21 cellular contexts compared by ENCODE assay signal in genomic region chr9:134877541-134877940, GRCh38. TPM values are rescaled to one million over a fixed set of nuclear protein-coding genes. Genes with fewer than 3 reads are reported as not detected.
DNase-seq lines count a peak whose midpoint lies in the region; ATAC-seq and TF ChIP-seq lines count a peak whose summit lies in the region.
"Had no signal": no experiment of that assay in that cellular context is flagged by ENCODE, and none has a peak within 500 bp of the region (broad histone marks: within the 10 kb centered on the region; RNA-seq: fewer than 3 reads in every experiment).

No MANE protein-coding gene starts in this region.

- H4K20me1 ChIP-seq in GM23338 (replicated peaks; ENCODE audit: insufficient read depth): no peaks in the 10 kb centered on the region

- H3K9me2 ChIP-seq in GM23338 (ENCODE audit: insufficient read depth): no peaks in the 10 kb centered on the region

- H3K36me3 Mint-ChIP-seq in osteocyte (ENCODE audit: unreplicated experiment) (no peaks in the 10 kb centered on the region), GM23338 (ENCODE audit: low read depth) (no peaks in the 10 kb centered on the region)
- H3K36me3 Mint-ChIP-seq: CD4-positive, CD25-positive, alpha-beta regulatory T cell; CD8-positive, alpha-beta memory T cell had no signal

- TF ChIP-seq CTCF in heart right ventricle (IDR thresholded peaks at IDR 0.05) (no peak), osteocyte (IDR thresholded peaks at IDR 0.05) (no peak), GM23338 (conservative IDR thresholded peaks at IDR 0.05; ENCODE audit: low read depth in 2 of 2) (no peak)

- DNase-seq in cardiac septum (ENCODE audit: low spot score): peak; percentile 10
- DNase-seq in heart right ventricle: no peak
- DNase-seq in islet precursor cell: peak; percentile 27
- peak; percentile 62 for DNase-seq in osteocyte (ENCODE audit: extremely low spot score, unreplicated experiment)
- no peak for DNase-seq in GM23338 (ENCODE audit: low spot score)
- DNase-seq: ACHN; BE2C; C1 segment of cervical spinal cord; CD4-positive, CD25-positive, alpha-beta regulatory T cell; CD8-positive, alpha-beta memory T cell; COR-L47; DMS 273 treated with DMSO at 0.1 percent for 48 hours; DMS53; DND-41; EL; HCEC 1CT had no signal

- 89 to 92% methylated on average over 4 of the region's 4 CpGs for WGBS in heart right ventricle, 2 donors

- H3K27ac ChIP-seq in heart right ventricle: no peak overlapping the region
- H3K27ac ChIP-seq in GM23338 (ENCODE audit: low read depth): no peak overlapping the region

- no peaks in the 10 kb centered on the region for H3K27me3 ChIP-seq in heart right ventricle
- H3K27me3 ChIP-seq in GM23338 (ENCODE audit: insufficient read depth): no peaks in the 10 kb centered on the region
- H3K27me3 ChIP-seq: BE2C had no signal

- H2AFZ ChIP-seq in GM23338: no peak overlapping the region

- H3K4me1 ChIP-seq in heart right ventricle: peaks cover 0 to 13% (median 0%) of the 10 kb centered on the region in 9 donors
- H3K4me1 ChIP-seq in GM23338 (ENCODE audit: insufficient read depth): no peaks in the 10 kb centered on the region
- H3K4me1 ChIP-seq: BE2C had no signal

- no peak overlapping the region for H3K4me3 ChIP-seq in heart right ventricle
- H3K4me3 ChIP-seq in GM23338: no peak overlapping the region
- H3K4me3 ChIP-seq: GM12878 had no signal

- H3K27ac Mint-ChIP-seq in osteocyte (ENCODE audit: unreplicated experiment): no peak overlapping the region
- no peak overlapping the region for H3K27ac Mint-ChIP-seq in GM23338
- H3K27ac Mint-ChIP-seq: CD4-positive, CD25-positive, alpha-beta regulatory T cell; CD8-positive, alpha-beta memory T cell had no signal

- no peaks in the 10 kb centered on the region for H3F3A ChIP-seq in GM23338 (replicated peaks; ENCODE audit: low read depth)

- H3K36me3 ChIP-seq in heart right ventricle (no peaks in the 10 kb centered on the region), GM23338 (ENCODE audit: insufficient read depth) (no peaks in the 10 kb centered on the region)
- H3K36me3 ChIP-seq: BE2C had no signal

- intact Hi-C loops in cardiac septum (cut with DNase I): no loop called here
- intact Hi-C loops in heart right ventricle (cut with DNase I): no loop called here

- peaks cover 5% of the 10 kb centered on the region for H3K9me3 Mint-ChIP-seq in osteocyte (ENCODE audit: unreplicated experiment)
- H3K9me3 Mint-ChIP-seq in GM23338: no peaks in the 10 kb centered on the region; the same call in 2 of the 3 replicates
- H3K9me3 Mint-ChIP-seq: CD8-positive, alpha-beta memory T cell had no signal

- no peaks in the 10 kb centered on the region for H3K79me2 ChIP-seq in GM23338 (replicated peaks; ENCODE audit: insufficient read depth)

- H3K4me1 Mint-ChIP-seq in osteocyte (ENCODE audit: unreplicated experiment) (no peaks in the 10 kb centered on the region), GM23338 (no peaks in the 10 kb centered on the region)
- H3K4me1 Mint-ChIP-seq: CD4-positive, CD25-positive, alpha-beta regulatory T cell; CD8-positive, alpha-beta memory T cell had no signal

- H3K27me3 Mint-ChIP-seq in osteocyte (ENCODE audit: unreplicated experiment): peaks cover 51% of the 10 kb centered on the region
- peaks cover 4% of the 10 kb centered on the region for H3K27me3 Mint-ChIP-seq in GM23338 (ENCODE audit: insufficient read depth, low read depth, poor library complexity)

- no peak overlapping the region for H3K4me2 ChIP-seq in GM23338

- H3K4me3 Mint-ChIP-seq in osteocyte (ENCODE audit: unreplicated experiment): no peak overlapping the region
- no peak overlapping the region for H3K4me3 Mint-ChIP-seq in GM23338
- H3K4me3 Mint-ChIP-seq: CD4-positive, CD25-positive, alpha-beta regulatory T cell; CD8-positive, alpha-beta memory T cell had no signal

- H3K9me3 ChIP-seq in heart right ventricle: peaks cover 0 to 14% (median 0%) of the 10 kb centered on the region in 11 donors
- H3K9me3 ChIP-seq: BE2C had no signal

- ATAC-seq in heart right ventricle (no peak), GM21526 (IDR thresholded peaks at IDR 0.05; ENCODE audit: low FRiP score, unreplicated experiment) (no peak), GM23338 (no peak)
- ATAC-seq: GM12878 had no signal

TF ChIP-seq in GM23338, 12 proteins besides CTCF, POLR2A, EP300 and RAD21 (continues in another document):
- no peak for TF ChIP-seq EZH2phosphoT487 (IDR thresholded peaks at IDR 0.05; ENCODE audit: unreplicated experiment)
- TF ChIP-seq, protein P1, sequence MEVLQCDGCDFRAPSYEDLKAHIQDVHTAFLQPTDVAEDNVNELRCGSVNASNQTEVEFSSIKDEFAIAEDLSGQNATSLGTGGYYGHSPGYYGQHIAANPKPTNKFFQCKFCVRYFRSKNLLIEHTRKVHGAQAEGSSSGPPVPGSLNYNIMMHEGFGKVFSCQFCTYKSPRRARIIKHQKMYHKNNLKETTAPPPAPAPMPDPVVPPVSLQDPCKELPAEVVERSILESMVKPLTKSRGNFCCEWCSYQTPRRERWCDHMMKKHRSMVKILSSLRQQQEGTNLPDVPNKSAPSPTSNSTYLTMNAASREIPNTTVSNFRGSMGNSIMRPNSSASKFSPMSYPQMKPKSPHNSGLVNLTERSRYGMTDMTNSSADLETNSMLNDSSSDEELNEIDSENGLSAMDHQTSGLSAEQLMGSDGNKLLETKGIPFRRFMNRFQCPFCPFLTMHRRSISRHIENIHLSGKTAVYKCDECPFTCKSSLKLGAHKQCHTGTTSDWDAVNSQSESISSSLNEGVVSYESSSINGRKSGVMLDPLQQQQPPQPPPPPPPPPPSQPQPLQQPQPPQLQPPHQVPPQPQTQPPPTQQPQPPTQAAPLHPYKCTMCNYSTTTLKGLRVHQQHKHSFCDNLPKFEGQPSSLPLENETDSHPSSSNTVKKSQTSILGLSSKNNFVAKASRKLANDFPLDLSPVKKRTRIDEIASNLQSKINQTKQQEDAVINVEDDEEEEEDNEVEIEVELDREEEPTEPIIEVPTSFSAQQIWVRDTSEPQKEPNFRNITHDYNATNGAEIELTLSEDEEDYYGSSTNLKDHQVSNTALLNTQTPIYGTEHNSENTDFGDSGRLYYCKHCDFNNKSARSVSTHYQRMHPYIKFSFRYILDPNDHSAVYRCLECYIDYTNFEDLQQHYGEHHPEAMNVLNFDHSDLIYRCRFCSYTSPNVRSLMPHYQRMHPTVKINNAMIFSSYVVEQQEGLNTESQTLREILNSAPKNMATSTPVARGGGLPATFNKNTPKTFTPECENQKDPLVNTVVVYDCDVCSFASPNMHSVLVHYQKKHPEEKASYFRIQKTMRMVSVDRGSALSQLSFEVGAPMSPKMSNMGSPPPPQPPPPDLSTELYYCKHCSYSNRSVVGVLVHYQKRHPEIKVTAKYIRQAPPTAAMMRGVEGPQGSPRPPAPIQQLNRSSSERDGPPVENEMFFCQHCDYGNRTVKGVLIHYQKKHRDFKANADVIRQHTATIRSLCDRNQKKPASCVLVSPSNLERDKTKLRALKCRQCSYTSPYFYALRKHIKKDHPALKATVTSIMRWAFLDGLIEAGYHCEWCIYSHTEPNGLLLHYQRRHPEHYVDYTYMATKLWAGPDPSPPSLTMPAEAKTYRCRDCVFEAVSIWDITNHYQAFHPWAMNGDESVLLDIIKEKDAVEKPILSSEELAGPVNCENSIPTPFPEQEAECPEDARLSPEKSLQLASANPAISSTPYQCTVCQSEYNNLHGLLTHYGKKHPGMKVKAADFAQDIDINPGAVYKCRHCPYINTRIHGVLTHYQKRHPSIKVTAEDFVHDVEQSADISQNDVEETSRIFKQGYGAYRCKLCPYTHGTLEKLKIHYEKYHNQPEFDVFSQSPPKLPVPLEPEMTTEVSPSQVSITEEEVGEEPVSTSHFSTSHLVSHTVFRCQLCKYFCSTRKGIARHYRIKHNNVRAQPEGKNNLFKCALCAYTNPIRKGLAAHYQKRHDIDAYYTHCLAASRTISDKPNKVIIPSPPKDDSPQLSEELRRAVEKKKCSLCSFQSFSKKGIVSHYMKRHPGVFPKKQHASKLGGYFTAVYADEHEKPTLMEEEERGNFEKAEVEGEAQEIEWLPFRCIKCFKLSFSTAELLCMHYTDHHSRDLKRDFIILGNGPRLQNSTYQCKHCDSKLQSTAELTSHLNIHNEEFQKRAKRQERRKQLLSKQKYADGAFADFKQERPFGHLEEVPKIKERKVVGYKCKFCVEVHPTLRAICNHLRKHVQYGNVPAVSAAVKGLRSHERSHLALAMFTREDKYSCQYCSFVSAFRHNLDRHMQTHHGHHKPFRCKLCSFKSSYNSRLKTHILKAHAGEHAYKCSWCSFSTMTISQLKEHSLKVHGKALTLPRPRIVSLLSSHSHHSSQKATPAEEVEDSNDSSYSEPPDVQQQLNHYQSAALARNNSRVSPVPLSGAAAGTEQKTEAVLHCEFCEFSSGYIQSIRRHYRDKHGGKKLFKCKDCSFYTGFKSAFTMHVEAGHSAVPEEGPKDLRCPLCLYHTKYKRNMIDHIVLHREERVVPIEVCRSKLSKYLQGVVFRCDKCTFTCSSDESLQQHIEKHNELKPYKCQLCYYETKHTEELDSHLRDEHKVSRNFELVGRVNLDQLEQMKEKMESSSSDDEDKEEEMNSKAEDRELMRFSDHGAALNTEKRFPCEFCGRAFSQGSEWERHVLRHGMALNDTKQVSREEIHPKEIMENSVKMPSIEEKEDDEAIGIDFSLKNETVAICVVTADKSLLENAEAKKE (CRISPR knock-in tag; IDR thresholded peaks at IDR 0.05): no peak
- TF ChIP-seq CREB1 (CRISPR knock-in tag; IDR thresholded peaks at IDR 0.05; ENCODE audit: low read depth): no peak
- no peak for TF ChIP-seq JUNB (IDR thresholded peaks at IDR 0.05; ENCODE audit: unreplicated experiment)
- no peak for TF ChIP-seq EZH2 (IDR thresholded peaks at IDR 0.05; ENCODE audit: low read depth, unreplicated experiment)
- no peak for TF ChIP-seq POLR2AphosphoS5 (IDR thresholded peaks at IDR 0.05; ENCODE audit: low read depth)

RNA-seq across cellular contexts. Expression of gene FCN2, which starts 3.1 kb away (rescaled TPM):
- total RNA-seq in cardiac septum (not detected), heart right ventricle (under 1 TPM in 3 of 10 donors, not detected in 7; 0.25 to 0.46 (median 0.26) TPM), osteocyte (not detected in 2 replicates)
- polyA plus RNA-seq in heart right ventricle (under 1 TPM; 0.19 to 0.44 TPM), GM23338 (2016; fragmentation: Nextera tagmentation; extraction: Ambion mirVana) (not detected in 2 replicates)
- total RNA-seq in GM23338 (2014; rRNA removed; shearing (Covaris generic)): not detected in 2 replicates
- total RNA-seq: CD4-positive, CD25-positive, alpha-beta regulatory T cell; CD8-positive, alpha-beta memory T cell; G401; GM12878; H4; HT-29 had no signal
- polyA plus RNA-seq: CD4-positive, CD25-positive, alpha-beta regulatory T cell; CD8-positive, alpha-beta memory T cell; GM12878 had no signal

RNA-seq across cellular contexts. Expression of gene FCN1, which starts 40.2 kb away (rescaled TPM):
- total RNA-seq in cardiac septum (5.3 TPM), heart right ventricle (10 to 100 TPM in 1 of 10 donors, 1 to 10 TPM in 8, under 1 TPM in 1; 0.97 to 64.7 (median 2.8) TPM), osteocyte (not detected in 2 replicates)
- polyA plus RNA-seq in heart right ventricle (1 to 10 TPM; 1.5 to 2.1 TPM), GM23338 (2016; fragmentation: Nextera tagmentation; extraction: Ambion mirVana) (not detected in 2 replicates)
- total RNA-seq in GM23338 (2014; rRNA removed; shearing (Covaris generic)): not detected in 2 replicates
- total RNA-seq: CD4-positive, CD25-positive, alpha-beta regulatory T cell; G401; H4; HT-29 had no signal
- polyA plus RNA-seq: CD8-positive, alpha-beta memory T cell; GM12878 had no signal

Comparison
In these comparisons a context has a peak if more than half of its experiments do, and no peak if none do; other contexts are left out.
1. DNase-seq: peak in cardiac septum (single experiment), islet precursor cell (single experiment) and osteocyte (single experiment); none in heart right ventricle (0 of 2) and GM23338 (single experiment).